Comparison of ENCODE assay signal across 8 cellular contexts in the genomic region with DNA sequence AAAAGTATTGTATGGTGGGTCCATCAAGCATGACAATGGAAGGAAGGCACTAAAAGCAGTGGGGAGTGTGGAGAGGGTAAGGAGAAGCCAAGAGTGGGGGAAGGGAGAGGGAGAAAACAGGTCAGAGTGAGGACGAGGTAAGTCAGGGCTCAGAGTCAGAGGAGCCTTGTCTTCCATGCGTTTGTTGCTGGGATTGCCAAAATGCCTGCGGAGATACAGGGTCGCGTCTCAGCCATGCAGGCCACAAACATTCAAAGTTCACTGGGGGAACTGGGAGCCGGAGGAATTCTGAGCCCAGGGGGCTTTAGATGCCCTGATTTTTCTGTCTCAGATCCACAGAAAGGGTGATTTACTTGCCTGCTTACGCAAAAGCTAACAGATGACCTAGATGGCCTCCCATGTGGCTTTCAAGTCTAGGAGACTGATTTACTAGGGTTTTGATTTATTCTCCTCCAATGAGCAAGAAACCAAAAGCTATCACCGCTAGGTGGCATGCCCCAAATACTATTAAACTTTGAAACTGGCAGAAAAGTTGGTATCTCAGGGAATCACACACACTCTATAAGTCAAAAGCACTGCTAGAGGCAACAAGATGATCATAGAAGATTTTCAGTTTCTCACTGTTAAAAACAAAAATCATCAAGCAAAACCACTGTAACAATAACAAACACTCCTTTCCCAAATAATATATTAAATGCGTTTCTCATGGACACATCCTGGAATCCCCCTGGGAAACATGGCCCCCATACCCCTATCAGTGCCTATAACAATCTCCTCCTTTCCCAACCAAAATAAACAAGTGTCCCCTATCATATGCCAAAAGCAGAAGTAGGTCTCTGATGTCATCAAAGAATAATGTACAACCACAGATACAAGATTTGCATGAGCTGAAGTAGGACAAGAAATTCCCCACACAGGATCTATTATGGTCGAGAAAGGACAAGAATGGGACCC. TPM values are rescaled to one million over a fixed set of nuclear protein-coding genes. Genes with fewer than 3 reads are reported as not detected.
DNase-seq lines count a peak whose midpoint lies in the region; ATAC-seq lines count a peak whose summit lies in the region.

No MANE protein-coding gene starts in this region.

- no peaks in the 10 kb centered on the region for H3K27me3 ChIP-seq in effector memory CD4-positive, alpha-beta T cell (replicated peaks; ENCODE audit: control insufficient read depth, insufficient read depth, low read length, poor library complexity, severe bottlenecking)
- no peaks in the 10 kb centered on the region for H3K27me3 ChIP-seq in mesendoderm (ENCODE audit: insufficient read depth, low read length, poor library complexity)

- H4K8ac ChIP-seq in mesendoderm (ENCODE audit: low read depth, low read length) = no peak overlapping the region

- H2BK15ac ChIP-seq in mesendoderm (replicated peaks; ENCODE audit: low read depth) = no peak overlapping the region

- H2BK120ac ChIP-seq in mesendoderm (ENCODE audit: low read depth, low read length) = no peak overlapping the region

- no CpG with 5 or more reads among the region's 10 CpGs for WGBS in mesendoderm (ENCODE audit: extremely low coverage, insufficient coverage, low lambda C conversion rate)

- H3K79me1 ChIP-seq in mesendoderm (ENCODE audit: low read length) = no peaks in the 10 kb centered on the region

- peak overlapping the region; percentile 83 for H3K56ac ChIP-seq in mesendoderm (ENCODE audit: low read length)

- ATAC-seq in GM18517 (IDR thresholded peaks at IDR 0.05; ENCODE audit: unreplicated experiment) (peak; percentile 81), HG03025 (IDR thresholded peaks at IDR 0.05; ENCODE audit: low FRiP score, unreplicated experiment) (peak; percentile 80)

- peak overlapping the region; percentile 35 for H3K9ac ChIP-seq in mesendoderm (ENCODE audit: low read length)

- H3K4me3 ChIP-seq in effector memory CD4-positive, alpha-beta T cell (ENCODE audit: insufficient read depth, low read depth, low read length, poor library complexity, severe bottlenecking) = no peak overlapping the region
- no peak overlapping the region for H3K4me3 ChIP-seq in mesendoderm (ENCODE audit: low read length)

- H3K27ac ChIP-seq in effector memory CD4-positive, alpha-beta T cell (ENCODE audit: insufficient read depth, low read length, poor library complexity, severe bottlenecking) = no peak overlapping the region
- no peak overlapping the region for H3K27ac ChIP-seq in mesendoderm (ENCODE audit: low read depth, low read length)

- H3K4me1 ChIP-seq in effector memory CD4-positive, alpha-beta T cell (ENCODE audit: control insufficient read depth, insufficient read depth, low read length, poor library complexity, severe bottlenecking) = no peaks in the 10 kb centered on the region
- no peaks in the 10 kb centered on the region for H3K4me1 ChIP-seq in mesendoderm (ENCODE audit: control insufficient read depth, low read depth, low read length)

- no peak overlapping the region for H2BK5ac ChIP-seq in mesendoderm (ENCODE audit: low read length)

- H3K79me2 ChIP-seq in mesendoderm (ENCODE audit: control insufficient read depth, insufficient read depth, low read length) = no peaks in the 10 kb centered on the region

- H3K18ac ChIP-seq in mesendoderm (ENCODE audit: low read length) = no peak overlapping the region

- no peak overlapping the region for H4K5ac ChIP-seq in mesendoderm (ENCODE audit: low read length)

- no peak overlapping the region for H3K4me2 ChIP-seq in mesendoderm (ENCODE audit: low read length)

- H3K23ac ChIP-seq in mesendoderm (ENCODE audit: low read length) = no peak overlapping the region

- H3K9me3 ChIP-seq in effector memory CD4-positive, alpha-beta T cell (ENCODE audit: control insufficient read depth, low read length) = no peaks in the 10 kb centered on the region

- H2AK5ac ChIP-seq in mesendoderm (ENCODE audit: low read length) = no peak overlapping the region

- no peak overlapping the region for H3K4ac ChIP-seq in mesendoderm (ENCODE audit: low read depth, low read length)

- DNase-seq in Ammon's horn (ENCODE audit: low spot score) (peak; percentile 79), NCI-H2196 (lab: John Stamatoyannopoulos, UW; ENCODE audit: unreplicated experiment) (peak; percentile 46), mesendoderm (peak; percentile 87)
- DNase-seq in activated CD4-positive, alpha-beta T cell treated with anti-CD3 and anti-CD28 coated beads for 48 hours = peak; percentile 72
- peak in 2 of 3 donors; percentile 17 to 40 for DNase-seq in effector memory CD4-positive, alpha-beta T cell
- DNase-seq in stimulated activated naive CD4-positive, alpha-beta T cell (lab: John Stamatoyannopoulos, UW) = peak; percentile 7 to 79 (median 54)

- H3K36me3 ChIP-seq in effector memory CD4-positive, alpha-beta T cell (ENCODE audit: control insufficient read depth, insufficient read depth, low read length) = no peaks in the 10 kb centered on the region
- no peaks in the 10 kb centered on the region for H3K36me3 ChIP-seq in mesendoderm (ENCODE audit: control insufficient read depth, insufficient read depth, low read length)

RNA-seq across cellular contexts. Expression of a gene that starts 26.6 kb away (rescaled TPM):
- polyA plus RNA-seq in mesendoderm (2013, experiment 1 of 2) = 5.3 TPM
- 5.6 TPM for polyA plus RNA-seq in mesendoderm (2013, experiment 2 of 2)

Comparison
In these comparisons a context has a peak if more than half of its experiments do, and no peak if none do; other contexts are left out.
1. DNase-seq: peak in every context shown above with its lines; median percentile 87 in mesendoderm; 79 in Ammon's horn; 72 in activated CD4-positive, alpha-beta T cell treated with anti-CD3 and anti-CD28 coated beads for 48 hours; 54 in stimulated activated naive CD4-positive, alpha-beta T cell; 46 in NCI-H2196; 28 in effector memory CD4-positive, alpha-beta T cell.